Comparison of ENCODE assay signal across 24 cellular contexts in the genomic region with DNA sequence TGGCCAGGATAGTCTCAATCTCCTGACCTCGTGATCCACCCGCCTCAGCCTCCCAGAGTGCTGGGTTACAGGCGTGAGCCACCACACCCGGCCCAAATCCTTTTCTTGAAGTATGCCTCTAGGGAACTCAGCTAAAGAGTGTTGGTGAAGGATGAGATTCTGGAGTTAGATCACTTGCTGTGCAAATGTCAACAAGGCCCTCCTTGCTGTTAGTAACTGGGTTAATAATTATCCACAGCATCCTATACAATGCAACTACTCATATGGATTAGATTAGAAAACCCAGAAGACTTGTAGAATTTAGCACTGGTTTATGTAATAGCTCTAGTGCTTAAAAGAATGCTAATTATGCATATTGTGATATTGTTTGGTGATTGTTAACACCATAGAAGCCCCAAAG.
"Had no signal": no experiment of that assay in that cellular context is flagged by ENCODE, and none has a peak within 500 bp of the region (broad histone marks: within the 10 kb centered on the region; RNA-seq: fewer than 3 reads in every experiment).

No MANE protein-coding gene starts in this region.

- H3K4me2 ChIP-seq: KMS-11 had no signal

- H3K27me3 ChIP-seq: SJSA1 had no signal

- DNase-seq: Kasumi-1, MM.1S, NCI-H1105, NCI-H1417, NCI-H146, NCI-H1694 treated with DMSO at 0.1 percent for 48 hours, NCI-H1930, NCI-H2081, NCI-H2107, NCI-H2227 treated with DMSO at 0.1 percent for 48 hours, NCI-H524, NCI-H526 treated with DMSO at 0.1 percent for 48 hours, NCI-H748 treated with DMSO at 0.1 percent for 48 hours, PC-3, SHP77 treated with DMSO at 0.1 percent for 48 hours, SW 1271, T-cell had no signal

- H3K9me3 ChIP-seq: SJSA1 had no signal

- H3K4me3 ChIP-seq: K562, SJSA1, SK-N-MC had no signal

- H3K36me3 ChIP-seq: SJSA1 had no signal

- H3K4me1 ChIP-seq: SJSA1 had no signal

- H3K27ac ChIP-seq: HL-60, KMS-11, SJSA1, SK-N-MC had no signal

- FAIRE-seq: K562 had no signal

- ATAC-seq: K562, Panc1, PC-3, Right ventricle myocardium inferior, T-cell had no signal

- H3K9ac ChIP-seq: KMS-11 had no signal
